In the genomic region with DNA sequence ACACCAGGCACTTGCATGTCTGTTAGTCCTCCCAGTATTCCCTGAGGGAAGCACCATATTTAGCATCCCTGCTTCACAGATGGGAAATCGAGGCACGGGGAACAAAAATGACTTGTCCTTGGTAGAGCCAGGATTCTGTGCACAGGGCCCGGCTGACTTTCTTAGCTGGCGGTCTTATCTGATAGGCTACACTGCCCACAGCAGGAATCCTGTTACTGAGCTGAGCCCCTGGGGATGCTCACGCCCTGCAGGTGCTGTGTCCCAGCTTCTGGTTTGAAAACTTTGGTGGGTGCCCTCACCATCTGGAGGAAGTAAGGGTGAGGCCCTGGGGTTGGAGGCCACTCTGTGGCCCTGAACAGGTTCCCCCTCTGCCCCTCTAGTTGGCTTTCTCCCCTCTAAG, we compare ENCODE assay signal across 10 cellular contexts. TPM values are rescaled to one million over a fixed set of nuclear protein-coding genes. Genes with fewer than 3 reads are reported as not detected.
DNase-seq lines count a peak whose midpoint lies in the region; ATAC-seq and TF ChIP-seq lines count a peak whose summit lies in the region.
"Had no signal": no experiment of that assay in that cellular context is flagged by ENCODE, and none has a peak within 500 bp of the region (broad histone marks: within the 10 kb centered on the region; RNA-seq: fewer than 3 reads in every experiment).

No MANE protein-coding gene starts in this region.

- H3K9me3 ChIP-seq in adipocyte (ENCODE audit: control insufficient read depth, low read length): no peaks in the 10 kb centered on the region
- no peaks in the 10 kb centered on the region for H3K9me3 ChIP-seq in gastrocnemius medialis

- in situ Hi-C loops in gastrocnemius medialis (cut with MboI; ENCODE audit: low sequenced_read_pairs in 4 of 4) (no loop called here), G401 (cut with HindIII; ENCODE audit: low sequenced_read_pairs) (no loop called here)

- intact Hi-C loops in gastrocnemius medialis (cut with DNase I; ENCODE audit: low total_unique reads): no loop called here

- DNase-seq in GM12864 (ENCODE audit: low read depth) (no peak), adipocyte (ENCODE audit: low read depth) (no peak), gastrocnemius medialis (no peak), G401 (ENCODE audit: low spot score) (no peak), progenitor cell of endocrine pancreas (ENCODE audit: low spot score, unreplicated experiment) (no peak)
- DNase-seq: NCI-H345 had no signal

- no peak for TF ChIP-seq CTCF in GM12864 (IDR thresholded peaks at IDR 0.05; ENCODE audit: low read depth, low read length, missing control alignments)
- TF ChIP-seq CTCF in gastrocnemius medialis (IDR thresholded peaks at IDR 0.05 in 4 of 5, conservative IDR thresholded peaks at IDR 0.05 in 1 of 5): no peak
- no peak for TF ChIP-seq CTCF in progenitor cell of endocrine pancreas (IDR thresholded peaks at IDR 0.05; ENCODE audit: unreplicated experiment)

- H3K27me3 Mint-ChIP-seq in progenitor cell of endocrine pancreas: no peaks in the 10 kb centered on the region

- peaks cover 4% of the 10 kb centered on the region for H3K36me3 Mint-ChIP-seq in progenitor cell of endocrine pancreas (ENCODE audit: insufficient read depth)

- H3K4me1 ChIP-seq in adipocyte (ENCODE audit: control insufficient read depth, insufficient read depth, low read length) (peaks cover 48% of the 10 kb centered on the region), gastrocnemius medialis (peaks cover 33 to 40% of the 10 kb centered on the region in 2 donors)

- H3K27ac ChIP-seq in gastrocnemius medialis: peak overlapping the region; percentile 33 to 62 (median 57)

- ATAC-seq in HG03108 (IDR thresholded peaks at IDR 0.05; ENCODE audit: unreplicated experiment) (peak; percentile 22), gastrocnemius medialis (no peak), HG03469 (IDR thresholded peaks at IDR 0.05; ENCODE audit: unreplicated experiment) (no peak), GM21367 (IDR thresholded peaks at IDR 0.05; ENCODE audit: unreplicated experiment) (no peak)

- H3K9me3 Mint-ChIP-seq in progenitor cell of endocrine pancreas (ENCODE audit: low read depth): no peaks in the 10 kb centered on the region
- H3K9me3 Mint-ChIP-seq: nephron had no signal

- peaks cover 13% of the 10 kb centered on the region for H3K4me1 Mint-ChIP-seq in progenitor cell of endocrine pancreas (ENCODE audit: low read depth)

- H3K9ac ChIP-seq in adipocyte (ENCODE audit: low read length): peak overlapping the region; percentile 44

- H3K4me3 ChIP-seq in GM12864 (ENCODE audit: low read depth, low read length): peak overlapping the region; percentile 6; the same call in 1 of the 2 replicates
- no peak overlapping the region for H3K4me3 ChIP-seq in adipocyte (ENCODE audit: low read length)
- no peak overlapping the region for H3K4me3 ChIP-seq in gastrocnemius medialis

- TF ChIP-seq POLR2A in gastrocnemius medialis (IDR thresholded peaks at IDR 0.05): no peak

- no peak overlapping the region for H3K27ac Mint-ChIP-seq in progenitor cell of endocrine pancreas

- H3K36me3 ChIP-seq in adipocyte (ENCODE audit: control insufficient read depth, insufficient read depth, low read length, severe bottlenecking) (peaks cover 36% of the 10 kb centered on the region), gastrocnemius medialis (no peaks in the 10 kb centered on the region)

- no peak overlapping the region for H3K4me3 Mint-ChIP-seq in progenitor cell of endocrine pancreas (ENCODE audit: low read depth)
- H3K4me3 Mint-ChIP-seq: nephron had no signal

- no peaks in the 10 kb centered on the region for H3K27me3 ChIP-seq in adipocyte (replicated peaks; ENCODE audit: control insufficient read depth, insufficient read depth, low read length)
- H3K27me3 ChIP-seq in gastrocnemius medialis: no peaks in the 10 kb centered on the region

RNA-seq across cellular contexts. Expression of gene TTC7A, which starts 43.0 kb away (rescaled TPM):
- total RNA-seq in gastrocnemius medialis (1 to 10 TPM; 3.7 to 7.3 (median 6.0) TPM), progenitor cell of endocrine pancreas (14.2 and 14.8 TPM in 2 replicates)
- 20.4 and 25.4 TPM in 2 replicates for total RNA-seq in G401 (2014; rRNA removed; shearing (Covaris generic))
